ENCODE assay signal across 2 cellular contexts in the genomic region with DNA sequence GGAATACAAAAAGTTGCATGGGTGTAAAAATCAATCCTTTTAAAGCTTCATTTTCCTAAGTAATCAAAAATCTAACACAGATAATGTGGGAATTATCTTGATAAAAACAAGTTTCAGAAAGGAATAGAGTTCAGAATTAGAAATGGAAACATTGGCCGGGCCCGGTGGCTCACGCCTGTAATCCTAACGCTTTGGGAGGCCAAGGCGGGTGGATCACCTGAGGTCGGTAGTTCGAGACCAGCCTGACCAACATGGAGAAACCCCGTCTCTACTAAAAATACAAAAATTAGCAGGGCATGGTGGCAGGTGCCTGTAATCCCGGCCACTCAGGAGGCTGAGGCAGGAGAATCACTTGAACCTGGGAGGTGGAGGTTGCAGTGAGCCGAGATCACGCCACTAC. TPM values are rescaled to one million over a fixed set of nuclear protein-coding genes. Genes with fewer than 3 reads are reported as not detected.
A peak's percentile ranks its signal among the peaks of the same experiment; 100 is the strongest.
DNase-seq lines count a peak whose midpoint lies in the region; TF ChIP-seq lines count a peak whose summit lies in the region.
"Not testable (repeated sequence)": the region's sequence is repeated elsewhere in the genome, so short reads cannot be mapped to it uniquely, and the experiment has no call there.

No MANE protein-coding gene starts in this region.

- H3K9me3 ChIP-seq in spleen = not testable (repeated sequence)

- not testable (repeated sequence) for H3K27ac ChIP-seq in spleen

- H3K36me3 ChIP-seq in spleen = not testable (repeated sequence)

- intact Hi-C loops in posterior vena cava (cut with DNase I); spleen (cut with DNase I; ENCODE audit: low total_unique reads): not testable (repeated sequence)

- H3K4me1 ChIP-seq in spleen = not testable (repeated sequence)

- TF ChIP-seq POLR2A in spleen (IDR thresholded peaks at IDR 0.05) = not testable (repeated sequence)

- WGBS in spleen, 5 donors = 93 to 98% (median 96%) methylated on average over 11 of the region's 11 CpGs

- DNase-seq in posterior vena cava (ENCODE audit: low spot score) (peak; percentile 72), spleen (peak; percentile 59)

- H3K27me3 ChIP-seq in spleen (replicated peaks in 1 of 7) = not testable (repeated sequence)

- TF ChIP-seq CTCF in spleen (IDR thresholded peaks at IDR 0.05 in 8 of 11, conservative IDR thresholded peaks at IDR 0.05 in 3 of 11) = not testable (repeated sequence)

- not testable (repeated sequence) for H3K4me3 ChIP-seq in spleen

RNA-seq across cellular contexts. Expression of a gene that starts 52.5 kb away (rescaled TPM):
- 10 to 100 TPM; 15.4 to 18.3 TPM for total RNA-seq in posterior vena cava
- 10 to 100 TPM; 23.8 to 37.3 (median 26.9) TPM for total RNA-seq in spleen
- polyA plus RNA-seq in spleen = 1 to 10 TPM; 4.2 to 5.9 (median 5.6) TPM
